Comparison of ENCODE assay signal across 8 cellular contexts in the genomic region with DNA sequence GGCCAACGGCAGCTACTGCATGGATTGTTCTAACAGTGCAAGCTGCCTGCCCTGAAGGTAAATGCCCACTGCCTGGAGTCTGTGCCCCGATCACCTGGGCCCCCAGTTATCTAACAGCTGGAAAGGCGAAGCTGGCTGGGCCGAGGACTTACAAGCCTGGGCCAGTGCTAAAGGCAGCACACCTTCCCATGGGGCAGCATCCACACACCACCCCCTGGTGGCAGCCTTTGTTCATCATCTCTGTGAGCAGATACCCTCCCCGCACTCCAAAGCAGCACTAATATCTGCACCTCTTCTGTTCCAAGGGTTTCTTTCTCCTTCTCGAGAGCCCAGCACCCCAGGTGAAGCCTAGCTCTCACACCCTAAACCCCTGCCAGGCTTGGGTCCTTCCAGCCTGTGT. TPM values are rescaled to one million over a fixed set of nuclear protein-coding genes. Genes with fewer than 3 reads are reported as not detected.
A peak's percentile ranks its signal among the peaks of the same experiment; 100 is the strongest.
DNase-seq lines count a peak whose midpoint lies in the region; ATAC-seq and TF ChIP-seq lines count a peak whose summit lies in the region.

No MANE protein-coding gene starts in this region.

- H3K4me3 Mint-ChIP-seq in T-helper 2 cell treated with Interferon-gamma antibody and Interleukin-4, amounts not matched to agents 5 μg/mL and 100 μg/mL, for 36 hours = no peak overlapping the region
- H3K4me3 Mint-ChIP-seq in naive thymus-derived CD8-positive, alpha-beta T cell = no peak overlapping the region

- H3K27me3 ChIP-seq in KMS-11 (ENCODE audit: insufficient read depth, low read depth) (no peaks in the 10 kb centered on the region), esophagus squamous epithelium (no peaks in the 10 kb centered on the region)

- TF ChIP-seq POLR2A in esophagus squamous epithelium (IDR thresholded peaks at IDR 0.05) = no peak

- no peaks in the 10 kb centered on the region for H3K36me3 Mint-ChIP-seq in T-helper 2 cell treated with Interferon-gamma antibody and Interleukin-4, amounts not matched to agents 5 μg/mL and 100 μg/mL, for 36 hours (ENCODE audit: low read depth)
- no peaks in the 10 kb centered on the region for H3K36me3 Mint-ChIP-seq in naive thymus-derived CD8-positive, alpha-beta T cell

- H3K27me3 Mint-ChIP-seq in T-helper 2 cell treated with Interferon-gamma antibody and Interleukin-4, amounts not matched to agents 5 μg/mL and 100 μg/mL, for 36 hours (ENCODE audit: low read depth) = no peaks in the 10 kb centered on the region
- no peaks in the 10 kb centered on the region for H3K27me3 Mint-ChIP-seq in naive thymus-derived CD8-positive, alpha-beta T cell

- H3K4me1 ChIP-seq in KMS-11 (ENCODE audit: low read depth, poor library complexity, severe bottlenecking) = no peaks in the 10 kb centered on the region
- H3K4me1 ChIP-seq in esophagus squamous epithelium = peaks cover 5 to 38% (median 8%) of the 10 kb centered on the region in 3 donors

- H3K36me3 ChIP-seq in KMS-11 (ENCODE audit: insufficient read depth) (no peaks in the 10 kb centered on the region), esophagus squamous epithelium (no peaks in the 10 kb centered on the region)

- WGBS in esophagus squamous epithelium, 2 donors = 40 to 57% methylated on average over 1 to 5 of the region's 6 CpGs

- H4K20me1 ChIP-seq in KMS-11 (ENCODE audit: insufficient read depth) = no peaks in the 10 kb centered on the region

- no peaks in the 10 kb centered on the region for H3K9me3 ChIP-seq in esophagus squamous epithelium

- peak; percentile 72 for DNase-seq in Daoy (ENCODE audit: low read depth)
- peak; percentile 34 for DNase-seq in T-helper 2 cell treated with Interferon-gamma antibody and Interleukin-4, amounts not matched to agents 5 μg/mL and 100 μg/mL, for 36 hours (ENCODE audit: low spot score)
- DNase-seq in esophagus squamous epithelium (lab: John Stamatoyannopoulos, UW) = no peak
- DNase-seq in retinal pigment epithelial cell (ENCODE audit: low read depth) = no peak
- no peak for DNase-seq in naive thymus-derived CD8-positive, alpha-beta T cell
- DNase-seq in cerebellum (ENCODE audit: low spot score) = no peak

- peak; percentile 59 for ATAC-seq in GM21360 (IDR thresholded peaks at IDR 0.05; ENCODE audit: unreplicated experiment)
- no peak for ATAC-seq in naive thymus-derived CD8-positive, alpha-beta T cell

- H3K27ac Mint-ChIP-seq in T-helper 2 cell treated with Interferon-gamma antibody and Interleukin-4, amounts not matched to agents 5 μg/mL and 100 μg/mL, for 36 hours = no peak overlapping the region
- peak overlapping the region in 1 of 10 donors; percentile 6 for H3K27ac Mint-ChIP-seq in naive thymus-derived CD8-positive, alpha-beta T cell

- H3K4me3 ChIP-seq in KMS-11 (IDR thresholded peaks at IDR 0.05; ENCODE audit: insufficient read depth, low read depth, low read length) (no peak overlapping the region), esophagus squamous epithelium (no peak overlapping the region), retinal pigment epithelial cell (ENCODE audit: low read length) (no peak overlapping the region)

- peaks cover 15% of the 10 kb centered on the region for H3K4me1 Mint-ChIP-seq in T-helper 2 cell treated with Interferon-gamma antibody and Interleukin-4, amounts not matched to agents 5 μg/mL and 100 μg/mL, for 36 hours (ENCODE audit: low read depth)
- peaks cover 5 to 7% (median 6%) of the 10 kb centered on the region in 4 donors for H3K4me1 Mint-ChIP-seq in naive thymus-derived CD8-positive, alpha-beta T cell

- H2AFZ ChIP-seq in KMS-11 (ENCODE audit: low read depth) = no peak overlapping the region

- intact Hi-C loops in esophagus squamous epithelium (cut with DNase I) = no loop called here

- no peaks in the 10 kb centered on the region for H3K79me2 ChIP-seq in KMS-11 (ENCODE audit: insufficient read depth, low read depth)

- H3K4me2 ChIP-seq in KMS-11 = no peak overlapping the region

- H3K9ac ChIP-seq in KMS-11 = no peak overlapping the region

- TF ChIP-seq CTCF in KMS-11 (conservative IDR thresholded peaks at IDR 0.05; ENCODE audit: low read depth, low read length) (peak; percentile 35; the same call in 1 of the 2 replicates), esophagus squamous epithelium (IDR thresholded peaks at IDR 0.05) (peak; percentile 35 to 84 (median 52)), retinal pigment epithelial cell (conservative IDR thresholded peaks at IDR 0.05; ENCODE audit: low read depth, low read length) (peak; percentile 71)

- no peak overlapping the region for H3K27ac ChIP-seq in KMS-11
- H3K27ac ChIP-seq in esophagus squamous epithelium = no peak overlapping the region

- POLR2A ChIA-PET in naive thymus-derived CD8-positive, alpha-beta T cell (lab: Charles Lee) = no interaction called here

- no peaks in the 10 kb centered on the region for H3K9me3 Mint-ChIP-seq in T-helper 2 cell treated with Interferon-gamma antibody and Interleukin-4, amounts not matched to agents 5 μg/mL and 100 μg/mL, for 36 hours
- no peaks in the 10 kb centered on the region for H3K9me3 Mint-ChIP-seq in naive thymus-derived CD8-positive, alpha-beta T cell

RNA-seq across cellular contexts. Expression of gene SLC2A9, which starts 7.6 kb away (rescaled TPM):
- total RNA-seq in Daoy (2014; rRNA removed; shearing (Covaris generic)) = 1.2 TPM in 1 of 2 replicates, not detected in the other
- total RNA-seq in esophagus squamous epithelium (10 to 100 TPM in 2 of 4 donors, 1 to 10 TPM in 2; 8.0 to 18.7 (median 11.5) TPM), cerebellum (4.4 TPM)
- 1 to 10 TPM; 3.0 to 3.4 TPM for total RNA-seq in naive thymus-derived CD8-positive, alpha-beta T cell
- under 1 TPM in 2 of 3 donors, not detected in 1; 0.37 to 0.92 TPM for polyA plus RNA-seq in naive thymus-derived CD8-positive, alpha-beta T cell

Comparison
In these comparisons a context has a peak if more than half of its experiments do, and no peak if none do; other contexts are left out.
1. DNase-seq: peak in Daoy (single experiment) and T-helper 2 cell treated with Interferon-gamma antibody and Interleukin-4, amounts not matched to agents 5 μg/mL and 100 μg/mL, for 36 hours (single experiment); none in esophagus squamous epithelium (single experiment), retinal pigment epithelial cell (single experiment), naive thymus-derived CD8-positive, alpha-beta T cell (0 of 10) and cerebellum (single experiment).
2. Peak in every context shown above with its lines, with median percentiles within 50 percentile points of each other: CTCF ChIP-seq.